In genomic region chr5:998975-999501, GRCh38 we compare ENCODE assay signal across 1 cellular context.
TF ChIP-seq lines count a peak whose summit lies in the region.

No MANE protein-coding gene starts in this region.

TF ChIP-seq in WTC11, 78 proteins besides CTCF, POLR2A, EP300 and RAD21 (continued from another document):
- TF ChIP-seq ZNF425 (CRISPR knock-in tag; conservative IDR thresholded peaks at IDR 0.05): no peak
- TF ChIP-seq NFE2L1 (CRISPR knock-in tag; IDR thresholded peaks at IDR 0.05): no peak
- TF ChIP-seq MXD4 (CRISPR knock-in tag; IDR thresholded peaks at IDR 0.05; ENCODE audit: borderline replicate concordance): no peak
- no peak for TF ChIP-seq HMGA2 (CRISPR knock-in tag; IDR thresholded peaks at IDR 0.05)
- TF ChIP-seq EMX1 (CRISPR knock-in tag; IDR thresholded peaks at IDR 0.05): no peak
